ENCODE assay signal across 25 cellular contexts in genomic region chr4:157013656-157014055, GRCh38.
DNase-seq lines count a peak whose midpoint lies in the region; TF ChIP-seq lines count a peak whose summit lies in the region.
"Had no signal": no experiment of that assay in that cellular context is flagged by ENCODE, and none has a peak within 500 bp of the region (broad histone marks: within the 10 kb centered on the region; RNA-seq: fewer than 3 reads in every experiment).

No MANE protein-coding gene starts in this region.

- intact Hi-C loops in posterior cingulate gyrus (cut with DNase I) = no loop called here

- CTCF ChIA-PET in HEK293 (lab: Yijun Ruan, JAX) = interaction anchor here (0.5 to 1.0 kb wide), 2 partner anchors 32 to 1809 kb away, joined by 3 to 5 read pairs; no protein-coding TSS in a partner anchor

- H3K4me3 ChIP-seq in HEK293 (ENCODE audit: low read depth, low read length) = no peak overlapping the region
- H3K4me3 ChIP-seq: body of pancreas, left lung, tibial nerve had no signal

- H3K9me3 ChIP-seq in HEK293 (ENCODE audit: control insufficient read depth, insufficient read depth, low read depth, low read length) = no peaks in the 10 kb centered on the region
- H3K9me3 ChIP-seq: body of pancreas, left lung, tibial nerve had no signal

- DNase-seq in EH (ENCODE audit: low read depth) = peak; percentile 57
- DNase-seq in amniotic epithelial cell (ENCODE audit: low read depth) = peak; percentile 24
- DNase-seq in iris pigment epithelial cell (ENCODE audit: low read depth) = peak; percentile 67
- no peak for DNase-seq in NCI-H2081 (lab: John Stamatoyannopoulos, UW)
- no peak for DNase-seq in medulla oblongata (ENCODE audit: extremely low spot score)
- DNase-seq in posterior cingulate gyrus = no peak
- DNase-seq in amygdala (lab: John Stamatoyannopoulos, UW) = no peak
- DNase-seq: activated CD4-positive, alpha-beta T cell treated with anti-CD3 and anti-CD28 coated beads, Interleukin-2, amount 10 ng/mL, durations not matched to agents 24 days and 14 days; activated T-cell treated with anti-CD3 and anti-CD28 coated beads, Interleukin-2, amount 50 U/mL, for 4 hours; AML-193; body of pancreas; CD4-positive, CD25-positive, alpha-beta regulatory T cell; DMS79 treated with DMSO at 0.1 percent for 48 hours; effector CD4-positive, alpha-beta T cell; head of caudate nucleus; islet precursor cell; left lung; naive B cell; NCI-H1436 treated with DMSO at 0.1 percent for 48 hours; NCI-H2107; NCI-H82; nucleus accumbens; T1000 had no signal

- POLR2A ChIA-PET in HEK293 (lab: Yijun Ruan, JAX) = no interaction called here

- TF ChIP-seq CTCF in HEK293 (tag by site-specific recombination; IDR thresholded peaks at IDR 0.05) = no peak

- no peaks in the 10 kb centered on the region for H3K36me3 ChIP-seq in HEK293 (ENCODE audit: control insufficient read depth in 2 of 2, insufficient read depth in 1 of 2, low read length in 2 of 2)
- H3K36me3 ChIP-seq: left lung, tibial nerve had no signal

- no peaks in the 10 kb centered on the region for H3K4me1 ChIP-seq in HEK293 (ENCODE audit: control insufficient read depth, insufficient read depth, low read length)
- H3K4me1 ChIP-seq: left lung had no signal

- H3K27ac ChIP-seq in HEK293 (ENCODE audit: extremely low read depth, low read depth, low read length) = no peak overlapping the region
- H3K27ac ChIP-seq: body of pancreas, left lung, tibial nerve had no signal

TF ChIP-seq in HEK293, 187 proteins besides CTCF, POLR2A, EP300 and RAD21:
- TF ChIP-seq ZNF549 (tag by site-specific recombination; IDR thresholded peaks at IDR 0.05) (peak; percentile 61; the same call in 1 of the 2 replicates), ZNF785 (tag by site-specific recombination; IDR thresholded peaks at IDR 0.05) (no peak)

Comparison
In these comparisons a context has a peak if more than half of its experiments do, and no peak if none do; other contexts are left out.
1. DNase-seq: peak in EH (single experiment), amniotic epithelial cell (single experiment) and iris pigment epithelial cell (single experiment); none in NCI-H2081 (0 of 2), medulla oblongata (single experiment), posterior cingulate gyrus (0 of 10) and amygdala (0 of 56).